ENCODE assay signal across 1 cellular context in the genomic region with DNA sequence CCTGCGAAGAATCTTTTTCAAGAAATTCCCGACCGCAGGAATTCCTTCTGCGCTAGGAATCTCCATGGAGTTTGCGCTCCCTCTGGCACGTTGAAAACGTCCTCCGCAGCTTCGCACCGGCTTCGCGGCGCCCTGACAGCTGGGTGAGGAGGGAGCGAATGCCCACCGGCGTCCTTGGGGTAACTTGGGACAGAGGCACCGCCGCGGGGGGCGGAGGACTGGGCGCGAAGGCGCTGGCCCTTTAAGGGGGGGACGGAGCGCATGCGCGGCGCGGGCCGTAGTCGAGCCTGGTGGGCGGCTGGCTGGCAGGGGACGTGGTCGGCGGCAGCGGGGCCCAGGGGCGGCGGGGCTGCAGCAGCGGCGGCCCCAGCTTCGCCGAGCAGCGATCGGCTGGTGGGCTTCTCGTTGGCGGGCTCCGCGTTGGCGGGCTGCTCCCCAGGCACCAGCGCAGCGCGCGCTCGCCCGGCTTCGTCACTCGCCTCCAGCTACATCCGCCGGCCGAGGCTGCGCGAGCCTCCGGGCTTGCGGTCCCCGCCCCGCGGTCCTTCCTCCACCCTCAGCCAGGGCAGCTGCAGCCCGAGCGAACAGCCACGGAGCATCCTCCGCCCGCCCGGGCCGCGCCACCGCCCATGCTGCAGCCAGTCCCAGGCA.
TF ChIP-seq lines count a peak whose summit lies in the region.

A gene (plus strand): TSS at position 271 of the 651 bp plus-strand sequence. CDS start 1,354 bp downstream, outside the sequence.

TF ChIP-seq in H1, 55 proteins besides CTCF, POLR2A, EP300 and RAD21 (continued from another document):
- TF ChIP-seq TEAD4 (IDR thresholded peaks at IDR 0.05; ENCODE audit: low read depth, low read length) = 0 out of 2 replicates have a peak, but pooled peaks have one; percentile 45
- TF ChIP-seq PHF8 (conservative IDR thresholded peaks at IDR 0.05; ENCODE audit: low read depth, low read length) = 0 out of 2 replicates have a peak, but pooled peaks have one; percentile 29
- TF ChIP-seq TAF7 (optimal IDR thresholded peaks at IDR 0.05; ENCODE audit: borderline replicate concordance, low read depth, low read length) = no peak
- TF ChIP-seq YY1 (IDR thresholded peaks at IDR 0.05; ENCODE audit: low read depth, low read length) = no peak
- 0 out of 2 replicates have a peak, but pooled peaks have one; percentile 7 for TF ChIP-seq CREB1 (IDR thresholded peaks at IDR 0.05)
- TF ChIP-seq FOSL1 (IDR thresholded peaks at IDR 0.05; ENCODE audit: insufficient read depth, low read depth, low read length) = no peak
- no peak for TF ChIP-seq SP4 (IDR thresholded peaks at IDR 0.05; ENCODE audit: low read length)
- no peak for TF ChIP-seq POLR2AphosphoS5 (IDR thresholded peaks at IDR 0.05; ENCODE audit: low read depth, low read length)
- 0 out of 2 replicates have a peak, but pooled peaks have one; percentile 69 for TF ChIP-seq RBBP5 (IDR thresholded peaks at IDR 0.05; ENCODE audit: borderline replicate concordance, low read depth, low read length)
- TF ChIP-seq SUZ12 (IDR thresholded peaks at IDR 0.05; ENCODE audit: low read length) = peak; percentile 48
- TF ChIP-seq, protein P1, sequence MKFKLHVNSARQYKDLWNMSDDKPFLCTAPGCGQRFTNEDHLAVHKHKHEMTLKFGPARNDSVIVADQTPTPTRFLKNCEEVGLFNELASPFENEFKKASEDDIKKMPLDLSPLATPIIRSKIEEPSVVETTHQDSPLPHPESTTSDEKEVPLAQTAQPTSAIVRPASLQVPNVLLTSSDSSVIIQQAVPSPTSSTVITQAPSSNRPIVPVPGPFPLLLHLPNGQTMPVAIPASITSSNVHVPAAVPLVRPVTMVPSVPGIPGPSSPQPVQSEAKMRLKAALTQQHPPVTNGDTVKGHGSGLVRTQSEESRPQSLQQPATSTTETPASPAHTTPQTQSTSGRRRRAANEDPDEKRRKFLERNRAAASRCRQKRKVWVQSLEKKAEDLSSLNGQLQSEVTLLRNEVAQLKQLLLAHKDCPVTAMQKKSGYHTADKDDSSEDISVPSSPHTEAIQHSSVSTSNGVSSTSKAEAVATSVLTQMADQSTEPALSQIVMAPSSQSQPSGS (IDR thresholded peaks at IDR 0.05; ENCODE audit: low read length) = no peak
- TF ChIP-seq NRF1 (IDR thresholded peaks at IDR 0.05; ENCODE audit: low read depth, low read length) = peak; percentile 66
